In genomic region chr5:72305194-72306142, GRCh38 we compare ENCODE assay signal across 12 cellular contexts. TPM values are rescaled to one million over a fixed set of nuclear protein-coding genes. Genes with fewer than 3 reads are reported as not detected.
DNase-seq lines count a peak whose midpoint lies in the region; ATAC-seq and TF ChIP-seq lines count a peak whose summit lies in the region.
"Had no signal": no experiment of that assay in that cellular context is flagged by ENCODE, and none has a peak within 500 bp of the region (broad histone marks: within the 10 kb centered on the region; RNA-seq: fewer than 3 reads in every experiment).

No MANE protein-coding gene starts in this region.

- peaks cover 30% of the 10 kb centered on the region for H3K36me3 Mint-ChIP-seq in MCF 10A (ENCODE audit: insufficient read depth, unreplicated experiment)

- no peak overlapping the region for H3K4me3 Mint-ChIP-seq in MCF 10A (ENCODE audit: unreplicated experiment)

- no peak overlapping the region for H3K4me3 ChIP-seq in mammary epithelial cell (replicated peaks in 1 of 3; ENCODE audit: insufficient read depth in 1 of 3, low read depth in 2 of 3, low read length in 3 of 3)
- peak overlapping the region; percentile 23 for H3K4me3 ChIP-seq in OCI-LY1 (ENCODE audit: low read depth, low read length, poor library complexity, severe bottlenecking)
- no peak overlapping the region for H3K4me3 ChIP-seq in iPS-15b (ENCODE audit: low read depth, low read length)
- H3K4me3 ChIP-seq in upper lobe of right lung, result no peak overlapping the region

- intact Hi-C loops in MCF 10A (cut with micrococcal nuclease) (no loop called here), mammary epithelial cell (cut with micrococcal nuclease) (loop anchor here (5.0 kb wide), 1 partner anchor 288 kb away; no protein-coding TSS in a partner anchor), upper lobe of right lung (cut with DNase I) (no loop called here)

- dilution Hi-C loops in mammary epithelial cell (cut with HindIII; ENCODE audit: low sequenced_read_pairs), result loop anchor here (10.0 kb wide), 1 partner anchor 291 kb away; no protein-coding TSS in a partner anchor

- H3K9me3 Mint-ChIP-seq in MCF 10A (ENCODE audit: unreplicated experiment), result no peaks in the 10 kb centered on the region

- peak overlapping the region; percentile 27 for H3K27ac Mint-ChIP-seq in MCF 10A (ENCODE audit: low read depth, unreplicated experiment)

- H2AFZ ChIP-seq in mammary epithelial cell (ENCODE audit: low read depth, low read length) (no peak overlapping the region), OCI-LY1 (ENCODE audit: low read length) (no peak overlapping the region)

- no peak for DNase-seq in MCF 10A (ENCODE audit: unreplicated experiment)
- DNase-seq in mammary epithelial cell, result no peak
- DNase-seq in upper lobe of right lung, result no peak
- no peak for DNase-seq in omental fat pad (ENCODE audit: low spot score)
- no peak for DNase-seq in NCI-H345 treated with DMSO at 0.1 percent for 48 hours (lab: John Stamatoyannopoulos, UW; ENCODE audit: unreplicated experiment)
- DNase-seq: activated naive CD4-positive, alpha-beta T cell treated with anti-CD3 and anti-CD28 coated beads, Interleukin-2, amount 50 U/mL, for 16 hours; kidney; NCI-H1092; NK-92 treated with Interleukin-12 subunit alpha and Interleukin-12 subunit beta, amount 100 ng/mL, for 24 hours had no signal

- no peak overlapping the region for H3K27ac ChIP-seq in mammary epithelial cell (ENCODE audit: insufficient read depth, low read depth, low read length)
- peak overlapping the region; percentile 95 for H3K27ac ChIP-seq in OCI-LY1 (ENCODE audit: low read depth, low read length, poor library complexity, severe bottlenecking)
- peak overlapping the region; percentile 27 for H3K27ac ChIP-seq in upper lobe of right lung

- TF ChIP-seq CTCF in MCF 10A (IDR thresholded peaks at IDR 0.05; ENCODE audit: unreplicated experiment) (no peak), mammary epithelial cell (conservative IDR thresholded peaks at IDR 0.05 in 1 of 2, IDR thresholded peaks at IDR 0.05 in 1 of 2; ENCODE audit: extremely low read depth in 1 of 2, insufficient read depth in 1 of 2, low read depth in 1 of 2, low read length in 2 of 2) (no peak), OCI-LY1 (IDR thresholded peaks at IDR 0.05; ENCODE audit: low read length) (no peak), upper lobe of right lung (IDR thresholded peaks at IDR 0.05) (no peak), omental fat pad (IDR thresholded peaks at IDR 0.05) (no peak)

- no peak overlapping the region for H3K9ac ChIP-seq in mammary epithelial cell (ENCODE audit: insufficient read depth, low read length)
- peak overlapping the region; percentile 97 for H3K9ac ChIP-seq in OCI-LY1 (ENCODE audit: low read length)
- peak overlapping the region; percentile 26 for H3K9ac ChIP-seq in iPS-15b (ENCODE audit: low read depth, low read length)

- H3K9me2 ChIP-seq in OCI-LY1 (ENCODE audit: low read depth, low read length), result no peaks in the 10 kb centered on the region

- H3K27me3 ChIP-seq in mammary epithelial cell (ENCODE audit: insufficient read depth, low read length) (no peaks in the 10 kb centered on the region), OCI-LY1 (ENCODE audit: insufficient read depth, low read length) (no peaks in the 10 kb centered on the region), iPS-15b (ENCODE audit: control insufficient read depth, insufficient read depth, low read length) (no peaks in the 10 kb centered on the region), upper lobe of right lung (no peaks in the 10 kb centered on the region)

- CTCF ChIA-PET in MCF 10A (lab: Yijun Ruan, JAX), result interaction anchor here (0.6 to 0.9 kb wide), 5 partner anchors 10 to 416 kb away, joined by 3 to 4 read pairs (median 3); no protein-coding TSS in a partner anchor
- CTCF ChIA-PET in mammary epithelial cell (lab: Charles Lee; ENCODE audit: low non-redundant PET), result no interaction called here

- BruUV-seq in MCF 10A (replicated peaks; lab: Mats Ljungman, UMichigan) (no TSS peak), mammary epithelial cell (replicated peaks; lab: Mats Ljungman, UMichigan) (no TSS peak)

- H3K79me2 ChIP-seq in mammary epithelial cell (ENCODE audit: insufficient read depth, low read length) (peaks cover 71% of the 10 kb centered on the region), OCI-LY1 (ENCODE audit: insufficient read depth, low read length) (peaks cover 59% of the 10 kb centered on the region)

- peaks cover 13% of the 10 kb centered on the region for H3K4me1 Mint-ChIP-seq in MCF 10A (ENCODE audit: insufficient read depth, unreplicated experiment)

- no peaks in the 10 kb centered on the region for H3K27me3 Mint-ChIP-seq in MCF 10A (ENCODE audit: insufficient read depth, unreplicated experiment)

- in situ Hi-C loops in mammary epithelial cell (cut with MboI; ENCODE audit: low sequenced_read_pairs in 2 of 2), result no loop called here

- H3K4me2 ChIP-seq in mammary epithelial cell (ENCODE audit: insufficient read depth, low read depth, low read length) (no peak overlapping the region), OCI-LY1 (ENCODE audit: low read length) (peak overlapping the region; percentile 90)

- H3K4me1 ChIP-seq in mammary epithelial cell (ENCODE audit: insufficient read depth, low read length) (peaks cover 16% of the 10 kb centered on the region), OCI-LY1 (ENCODE audit: insufficient read depth, low read length, severe bottlenecking) (peaks cover 82% of the 10 kb centered on the region), iPS-15b (ENCODE audit: control insufficient read depth, insufficient read depth, low read length) (peaks cover 23% of the 10 kb centered on the region), upper lobe of right lung (peaks cover 11% of the 10 kb centered on the region)

- ATAC-seq in upper lobe of right lung (no peak), HG03159 (IDR thresholded peaks at IDR 0.05; ENCODE audit: unreplicated experiment) (no peak), omental fat pad (ENCODE audit: low FRiP score) (no peak)

- POLR2A ChIA-PET in MCF 10A (lab: Yijun Ruan, JAX), result interaction anchor here (0.6 to 7.6 kb wide), 4 partner anchors 10 to 519 kb away, joined by 3 to 84 read pairs (median 4); partner anchors contain the start of genes MRPS27 and PTCD2

- no peaks in the 10 kb centered on the region for H4K20me1 ChIP-seq in mammary epithelial cell (ENCODE audit: insufficient read depth, low read length)
- no peaks in the 10 kb centered on the region for H4K20me1 ChIP-seq in OCI-LY1 (ENCODE audit: insufficient read depth, low read length)

- H3K36me3 ChIP-seq in mammary epithelial cell (ENCODE audit: insufficient read depth, low read length), result peaks cover 18% of the 10 kb centered on the region
- peaks cover 15% of the 10 kb centered on the region; the same call in 1 of the 2 replicates for H3K36me3 ChIP-seq in OCI-LY1 (ENCODE audit: insufficient read depth, low read length)
- H3K36me3 ChIP-seq in iPS-15b (ENCODE audit: control insufficient read depth, insufficient read depth, low read length), result no peaks in the 10 kb centered on the region
- H3K36me3 ChIP-seq in upper lobe of right lung, result peaks cover 14% of the 10 kb centered on the region

- WGBS in mammary epithelial cell (ENCODE audit: low coverage, missing lambda C conversion rate), result 97% methylated on average over 2 of the region's 2 CpGs

- H3K9me3 ChIP-seq in mammary epithelial cell (replicated peaks; ENCODE audit: insufficient read depth, low read length) (no peaks in the 10 kb centered on the region), OCI-LY1 (ENCODE audit: low read length) (no peaks in the 10 kb centered on the region), iPS-15b (ENCODE audit: control insufficient read depth, insufficient read depth, low read length) (no peaks in the 10 kb centered on the region), upper lobe of right lung (no peaks in the 10 kb centered on the region)

- no peaks in the 10 kb centered on the region; the same call in 1 of the 2 replicates for H3F3A ChIP-seq in OCI-LY1 (ENCODE audit: insufficient read depth, low read length)

RNA-seq across cellular contexts. Expression of gene MRPS27, which starts 14.6 kb away (rescaled TPM):
- total RNA-seq in MCF 10A (2022) (60.8 and 68.5 TPM in 2 replicates), mammary epithelial cell (10 to 100 TPM; 68.2 to 74.5 TPM), upper lobe of right lung (34.2 TPM), omental fat pad (10 to 100 TPM; 45.4 to 53.9 (median 51.4) TPM)
- 71.3 TPM for polyA plus RNA-seq in mammary epithelial cell
- 75.1 TPM for polyA minus RNA-seq in mammary epithelial cell

RNA-seq across cellular contexts. Expression of gene PTCD2, which starts 14.7 kb away (rescaled TPM):
- total RNA-seq in MCF 10A (2022) (20.3 and 20.6 TPM in 2 replicates), mammary epithelial cell (10 to 100 TPM; 12.5 to 19.4 TPM), upper lobe of right lung (6.5 TPM), omental fat pad (10 to 100 TPM in 1 of 4 donors, 1 to 10 TPM in 3; 4.8 to 10.2 (median 7.7) TPM)
- polyA plus RNA-seq in mammary epithelial cell, result 9.9 TPM
- 8.0 TPM for polyA minus RNA-seq in mammary epithelial cell
